ENCODE assay signal across 8 cellular contexts in the genomic region with DNA sequence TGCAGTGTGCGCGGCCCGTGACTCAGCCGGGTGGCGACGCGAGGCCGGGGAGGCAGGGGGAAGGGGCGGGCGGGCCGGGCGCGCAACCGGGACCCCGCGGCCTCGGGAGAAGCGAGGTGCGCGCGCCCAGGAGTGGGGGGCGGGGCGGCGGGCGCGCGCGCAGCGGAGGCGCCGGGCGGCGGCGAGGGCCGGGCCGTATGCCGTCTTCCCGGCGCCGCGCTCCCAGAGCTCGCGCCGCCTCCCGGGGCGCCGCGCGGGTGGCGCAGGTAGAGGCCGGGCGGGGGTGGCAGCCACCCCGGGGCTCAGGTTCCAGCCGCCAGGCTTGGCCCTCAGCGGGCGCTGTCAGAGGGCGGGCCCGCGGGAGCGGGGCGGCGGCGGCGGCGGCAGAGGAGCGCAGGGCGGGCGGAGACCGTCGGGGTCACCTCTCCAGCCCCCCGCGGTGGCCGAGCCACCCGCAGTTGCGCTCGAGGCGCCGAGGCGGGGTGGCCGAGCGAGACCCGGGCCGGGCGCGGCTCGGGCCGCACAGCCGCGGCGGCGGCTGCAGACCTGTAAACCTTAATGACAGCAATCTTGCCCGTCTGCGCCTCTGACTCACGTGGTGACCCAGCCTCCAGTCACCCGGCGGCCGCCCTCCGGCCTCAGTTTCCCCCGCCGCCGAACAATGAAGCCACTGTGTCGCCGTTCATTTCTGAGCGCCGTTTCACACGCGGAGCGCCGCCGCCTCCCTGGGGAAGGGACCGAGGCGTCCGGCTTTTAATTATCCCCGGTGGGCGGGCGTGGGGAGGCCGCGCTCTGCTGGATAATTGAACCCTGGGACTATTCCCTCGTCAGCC. TPM values are rescaled to one million over a fixed set of nuclear protein-coding genes. Genes with fewer than 3 reads are reported as not detected.
A peak's percentile ranks its signal among the peaks of the same experiment; 100 is the strongest.
DNase-seq lines count a peak whose midpoint lies in the region; ATAC-seq and TF ChIP-seq lines count a peak whose summit lies in the region.

No MANE protein-coding gene starts in this region.

- peak overlapping the region in 2 of 7 donors; percentile 67 to 77 for H3K27ac Mint-ChIP-seq in CD4-positive, alpha-beta memory T cell

- TF ChIP-seq CTCF in astrocyte of the spinal cord (IDR thresholded peaks at IDR 0.05; ENCODE audit: low read depth, low read length), result no peak

- H3K27me3 Mint-ChIP-seq in CD4-positive, alpha-beta memory T cell, result peaks cover 6 to 9% of the 10 kb centered on the region in 2 donors

- H3K4me3 Mint-ChIP-seq in CD4-positive, alpha-beta memory T cell, result peak overlapping the region; percentile 80 to 85 (median 83)

- peaks cover 4% of the 10 kb centered on the region for H3K4me1 ChIP-seq in CD4-positive, alpha-beta memory T cell (ENCODE audit: insufficient read depth, low read length)
- H3K4me1 ChIP-seq in HUES48 (ENCODE audit: control insufficient read depth, insufficient read depth, low read length), result peaks cover 25% of the 10 kb centered on the region

- ATAC-seq in GM19455 (IDR thresholded peaks at IDR 0.05; ENCODE audit: unreplicated experiment), result peak; percentile 64
- ATAC-seq in HG03139 (IDR thresholded peaks at IDR 0.05; ENCODE audit: unreplicated experiment), result no peak

- no peaks in the 10 kb centered on the region for H3K36me3 ChIP-seq in CD4-positive, alpha-beta memory T cell (ENCODE audit: insufficient read depth, low read length)
- no peaks in the 10 kb centered on the region for H3K36me3 ChIP-seq in HUES48 (ENCODE audit: control insufficient read depth, insufficient read depth, low read length)

- peak; percentile 47 to 58 (median 49) for DNase-seq in CD4-positive, alpha-beta memory T cell
- DNase-seq in T-helper 2 cell (peak in 4 of 5 experiments; percentile 30 to 66 (median 39)), astrocyte of the spinal cord (ENCODE audit: low read depth, low spot score) (peak; percentile 55), iris pigment epithelial cell (ENCODE audit: low read depth) (peak; percentile 36)
- DNase-seq in stimulated activated CD4-positive, alpha-beta T cell treated with anti-CD3 and anti-CD28 coated beads, Interleukin-15, amount 100 ng/mL, for 48 hours (ENCODE audit: low read depth in 2 of 2), result peak; percentile 40 to 49

- H3K4me3 ChIP-seq in CD4-positive, alpha-beta memory T cell (ENCODE audit: low read length in 2 of 2), result peak overlapping the region in 1 of 2 donors; percentile 57
- H3K4me3 ChIP-seq in HUES48 (ENCODE audit: low read depth, low read length) (peak overlapping the region; percentile 74), astrocyte of the spinal cord (ENCODE audit: low read depth, low read length) (peak overlapping the region; percentile 56)

- CTCF ChIA-PET in CD4-positive, alpha-beta memory T cell (lab: Charles Lee; ENCODE audit: partially characterized antibody), result interaction anchor here (0.6 kb wide), 1 partner anchor 45 kb away, joined by 3 read pairs; no protein-coding TSS in a partner anchor

- POLR2A ChIA-PET in CD4-positive, alpha-beta memory T cell (lab: Charles Lee; ENCODE audit: partially characterized antibody), result interaction anchor here (0.6 to 1.7 kb wide), 5 partner anchors 14 to 24 kb away, joined by 3 to 5 read pairs (median 4); no protein-coding TSS in a partner anchor

- H3K9ac ChIP-seq in HUES48 (ENCODE audit: low read depth, low read length), result peak overlapping the region; percentile 19; the same call in 1 of the 2 replicates

- no peaks in the 10 kb centered on the region for H3K9me3 ChIP-seq in CD4-positive, alpha-beta memory T cell (ENCODE audit: control insufficient read depth in 1 of 2, low read length in 2 of 2)
- H3K9me3 ChIP-seq in HUES48 (ENCODE audit: control insufficient read depth, insufficient read depth, low read length), result no peaks in the 10 kb centered on the region

- intact Hi-C loops in CD4-positive, alpha-beta memory T cell (cut with micrococcal nuclease), result loop anchor here (10.0 kb wide), 1 partner anchor 51 kb away; no protein-coding TSS in a partner anchor

- no peaks in the 10 kb centered on the region for H3K27me3 ChIP-seq in CD4-positive, alpha-beta memory T cell (ENCODE audit: insufficient read depth, low read length)
- H3K27me3 ChIP-seq in HUES48 (ENCODE audit: control insufficient read depth, insufficient read depth, low read length), result peaks cover 29% of the 10 kb centered on the region

- peaks cover 7 to 15% (median 11%) of the 10 kb centered on the region in 4 donors for H3K4me1 Mint-ChIP-seq in CD4-positive, alpha-beta memory T cell

- in situ Hi-C loops in astrocyte of the spinal cord (cut with HindIII; ENCODE audit: low sequenced_read_pairs), result no loop called here

- H3K9me3 Mint-ChIP-seq in CD4-positive, alpha-beta memory T cell, result peaks cover 0 to 2% (median 0%) of the 10 kb centered on the region in 8 donors

- no peaks in the 10 kb centered on the region for H3K36me3 Mint-ChIP-seq in CD4-positive, alpha-beta memory T cell

- H3K27ac ChIP-seq in CD4-positive, alpha-beta memory T cell (ENCODE audit: low read depth, low read length), result no peak overlapping the region
- H3K27ac ChIP-seq in HUES48 (ENCODE audit: low read depth, low read length), result peak overlapping the region; percentile 68

RNA-seq across cellular contexts. Expression of gene SMAD7, which starts 25.3 kb away (rescaled TPM):
- 10 to 100 TPM; 31.0 to 31.2 TPM for total RNA-seq in CD4-positive, alpha-beta memory T cell
- 1 to 10 TPM; 2.7 to 4.7 TPM for polyA plus RNA-seq in CD4-positive, alpha-beta memory T cell
